In genomic region chr20:50484271-50484976, GRCh38 we compare ENCODE assay signal across 8 cellular contexts. TPM values are rescaled to one million over a fixed set of nuclear protein-coding genes. Genes with fewer than 3 reads are reported as not detected.
DNase-seq lines count a peak whose midpoint lies in the region; ATAC-seq and TF ChIP-seq lines count a peak whose summit lies in the region.

No MANE protein-coding gene starts in this region.

- TF ChIP-seq POLR2A in GM18505 (IDR thresholded peaks at IDR 0.05; ENCODE audit: borderline replicate concordance, extremely low read depth, insufficient read depth, insufficient read length) = no peak

- H3K4me3 Mint-ChIP-seq in activated naive CD4-positive, alpha-beta T cell treated with anti-CD3 and anti-CD28 coated beads, Interleukin-2, amount 10 ng/mL, durations not matched to agents 7 days and 5 days = peak overlapping the region; percentile 73
- peak overlapping the region; percentile 88 to 97 (median 91) for H3K4me3 Mint-ChIP-seq in immature natural killer cell

- H3K27me3 Mint-ChIP-seq in activated naive CD4-positive, alpha-beta T cell treated with anti-CD3 and anti-CD28 coated beads, Interleukin-2, amount 10 ng/mL, durations not matched to agents 7 days and 5 days = no peaks in the 10 kb centered on the region
- peaks cover 2 to 4% (median 2%) of the 10 kb centered on the region in 3 donors for H3K27me3 Mint-ChIP-seq in immature natural killer cell (ENCODE audit: low read depth in 3 of 3)

- H3K4me1 Mint-ChIP-seq in activated naive CD4-positive, alpha-beta T cell treated with anti-CD3 and anti-CD28 coated beads, Interleukin-2, amount 10 ng/mL, durations not matched to agents 7 days and 5 days = peaks cover 39% of the 10 kb centered on the region
- H3K4me1 Mint-ChIP-seq in immature natural killer cell = peaks cover 20 to 22% of the 10 kb centered on the region in 2 donors

- H3K27ac ChIP-seq in tibial artery = peak overlapping the region; percentile 75 to 77

- no peak for TF ChIP-seq CTCF in WI38 (IDR thresholded peaks at IDR 0.05; ENCODE audit: low read depth, low read length)
- no peak for TF ChIP-seq CTCF in tibial artery (IDR thresholded peaks at IDR 0.05)

- intact Hi-C loops in tibial artery (cut with DNase I; ENCODE audit: low total_unique reads) = loop anchor here (10.0 kb wide), 1 partner anchor 250 kb away; the partner anchor contains the start of gene PARD6B

- H3K4me1 ChIP-seq in tibial artery = peaks cover 0 to 8% (median 2%) of the 10 kb centered on the region in 4 donors

- no peak for ATAC-seq in GM18505 (IDR thresholded peaks at IDR 0.05; ENCODE audit: unreplicated experiment)

- peaks cover 2% of the 10 kb centered on the region for H3K36me3 Mint-ChIP-seq in activated naive CD4-positive, alpha-beta T cell treated with anti-CD3 and anti-CD28 coated beads, Interleukin-2, amount 10 ng/mL, durations not matched to agents 7 days and 5 days
- H3K36me3 Mint-ChIP-seq in immature natural killer cell = no peaks in the 10 kb centered on the region

- CTCF ChIA-PET in activated naive CD4-positive, alpha-beta T cell treated with anti-CD3 and anti-CD28 coated beads, Interleukin-2, amount 10 ng/mL, durations not matched to agents 7 days and 5 days (lab: Charles Lee) = interaction anchor here (0.6 to 15.7 kb wide), 5 partner anchors 29 to 438 kb away, joined by 3 to 236 read pairs (median 3); no protein-coding TSS in a partner anchor

- H3K27me3 ChIP-seq in tibial artery = no peaks in the 10 kb centered on the region

- DNase-seq in activated naive CD4-positive, alpha-beta T cell treated with anti-CD3 and anti-CD28 coated beads, Interleukin-2, amount 10 ng/mL, durations not matched to agents 7 days and 5 days = no peak
- no peak for DNase-seq in activated naive CD4-positive, alpha-beta T cell treated with anti-CD3 and anti-CD28 coated beads, Interleukin-2, amount 50 U/mL, for 16 hours
- no peak for DNase-seq in immature natural killer cell
- DNase-seq in tibial artery = no peak
- no peak for DNase-seq in DMS 273 (lab: John Stamatoyannopoulos, UW; ENCODE audit: unreplicated experiment)
- no peak for DNase-seq in dedifferentiated amniotic fluid mesenchymal stem cell (ENCODE audit: extremely low spot score)

- no peaks in the 10 kb centered on the region for H3K36me3 ChIP-seq in tibial artery

- peak overlapping the region; percentile 62 for H3K4me3 ChIP-seq in WI38 (ENCODE audit: low read depth, low read length)
- peak overlapping the region; percentile 50 to 52 for H3K4me3 ChIP-seq in tibial artery

- no peaks in the 10 kb centered on the region for H3K9me3 Mint-ChIP-seq in activated naive CD4-positive, alpha-beta T cell treated with anti-CD3 and anti-CD28 coated beads, Interleukin-2, amount 10 ng/mL, durations not matched to agents 7 days and 5 days
- H3K9me3 Mint-ChIP-seq in immature natural killer cell = no peaks in the 10 kb centered on the region

- H3K9me3 ChIP-seq in tibial artery = no peaks in the 10 kb centered on the region

- peak overlapping the region; percentile 87 for H3K27ac Mint-ChIP-seq in activated naive CD4-positive, alpha-beta T cell treated with anti-CD3 and anti-CD28 coated beads, Interleukin-2, amount 10 ng/mL, durations not matched to agents 7 days and 5 days
- H3K27ac Mint-ChIP-seq in immature natural killer cell = peak overlapping the region; percentile 91 to 98 (median 93)

RNA-seq across cellular contexts. Expression of gene PTPN1, which starts 25.8 kb away (rescaled TPM):
- 10 to 100 TPM; 18.4 to 38.3 (median 19.4) TPM for polyA plus RNA-seq in immature natural killer cell
